In the genomic region with DNA sequence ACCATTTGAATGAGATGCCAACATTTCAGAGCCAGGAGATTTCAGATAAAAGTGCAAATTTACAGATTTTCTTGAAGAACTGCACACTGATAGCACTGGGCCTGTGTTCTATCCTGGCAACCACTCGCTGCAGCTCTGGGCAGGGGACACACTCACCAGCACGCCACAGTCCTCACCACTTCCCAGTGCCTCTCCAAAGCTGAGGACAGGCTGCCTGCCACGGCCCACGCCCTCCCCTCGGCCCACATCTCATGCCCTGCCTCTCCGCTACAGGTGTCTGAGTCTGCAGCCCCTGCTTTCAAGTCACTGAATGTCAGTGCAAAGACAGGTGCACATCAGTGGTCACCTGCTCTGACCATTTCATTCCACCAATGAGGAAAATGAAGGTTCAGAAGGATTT, we compare ENCODE assay signal across 24 cellular contexts. TPM values are rescaled to one million over a fixed set of nuclear protein-coding genes. Genes with fewer than 3 reads are reported as not detected.
DNase-seq lines count a peak whose midpoint lies in the region; FAIRE-seq and TF ChIP-seq lines count a peak whose summit lies in the region.
"Had no signal": no experiment of that assay in that cellular context is flagged by ENCODE, and none has a peak within 500 bp of the region (broad histone marks: within the 10 kb centered on the region; RNA-seq: fewer than 3 reads in every experiment).

No MANE protein-coding gene starts in this region.

- H3K23me2 ChIP-seq in H1 (ENCODE audit: low read depth, low read length): no peaks in the 10 kb centered on the region

- H3K4me3 ChIP-seq in Peyer's patch (no peak overlapping the region), H1 (ENCODE audit: extremely low read depth in 1 of 4, insufficient read depth in 2 of 4, low read depth in 3 of 4, low read length in 4 of 4) (no peak overlapping the region), neuronal stem cell (ENCODE audit: low read length in 2 of 2) (peak overlapping the region in 1 of 2 donors; percentile 35), vagina (no peak overlapping the region)
- H3K4me3 ChIP-seq: SK-N-MC had no signal

- H3K4ac ChIP-seq in H1 (replicated peaks; ENCODE audit: insufficient read length, low read depth, low read length) (no peak overlapping the region), neuronal stem cell (ENCODE audit: low read length) (no peak overlapping the region)

- H4K91ac ChIP-seq in H1 (replicated peaks; ENCODE audit: insufficient read length, low read length) (no peak overlapping the region), neuronal stem cell (ENCODE audit: low read depth, low read length, poor library complexity) (no peak overlapping the region)

- intact Hi-C loops in vagina (cut with DNase I): no loop called here

- H3K36me3 ChIP-seq in Peyer's patch (no peaks in the 10 kb centered on the region), H1 (ENCODE audit: control insufficient read depth in 2 of 4, insufficient read depth in 4 of 4, low read length in 3 of 4) (no peaks in the 10 kb centered on the region; a peak in 1 of 8 replicates), neuronal stem cell (replicated peaks in 1 of 2; ENCODE audit: control insufficient read depth in 2 of 2, insufficient read depth in 2 of 2, low read length in 2 of 2) (peaks cover 5 to 9% of the 10 kb centered on the region in 2 donors), vagina (no peaks in the 10 kb centered on the region)

- no peak overlapping the region for H3K56ac ChIP-seq in H1 (replicated peaks; ENCODE audit: insufficient read length, low read depth, low read length)

- H3K4me1 ChIP-seq in Peyer's patch (peaks cover 0 to 8% (median 0%) of the 10 kb centered on the region in 4 donors), H1 (replicated peaks in 1 of 4; ENCODE audit: control insufficient read depth in 3 of 4, insufficient read depth in 4 of 4, low read length in 3 of 4) (peaks cover 4 to 10% (median 5%) of the 10 kb centered on the region in 4 experiments; a peak in 6 of 7 replicates), neuronal stem cell (ENCODE audit: control insufficient read depth in 2 of 2, insufficient read depth in 1 of 2, low read depth in 1 of 2, low read length in 2 of 2) (peaks cover 0 to 4% of the 10 kb centered on the region in 2 donors), vagina (peaks cover 52% of the 10 kb centered on the region)

- H4K5ac ChIP-seq in H1 (ENCODE audit: insufficient read length, low read depth, low read length): peak overlapping the region; percentile 10

- DNase-seq in Peyer's patch: no peak
- DNase-seq in H1 (ENCODE audit: low read depth in 1 of 2, low spot score in 2 of 2): no peak
- DNase-seq in neuronal stem cell (ENCODE audit: low spot score): no peak
- no peak for DNase-seq in vagina (ENCODE audit: extremely low spot score in 2 of 2)
- no peak for DNase-seq in superior temporal gyrus (ENCODE audit: extremely low spot score)
- DNase-seq in COR-L47 (lab: John Stamatoyannopoulos, UW): no peak
- no peak for DNase-seq in putamen (ENCODE audit: low spot score)
- DNase-seq: Calu3; CD8-positive, alpha-beta memory T cell; DMS79 treated with DMSO at 0.1 percent for 48 hours; Karpas-422; NCI-H1092 treated with DMSO at 0.1 percent for 48 hours; NCI-H1436; NCI-H187; NCI-H2081 treated with DMSO at 0.1 percent for 48 hours; NCI-H2171 treated with DMSO at 0.1 percent for 48 hours; NCI-H446; NCI-H526; SIG-M5 had no signal

- H3K79me2 ChIP-seq in H1 (ENCODE audit: control insufficient read depth in 1 of 2, insufficient read depth in 2 of 2, low read length in 2 of 2): no peaks in the 10 kb centered on the region; a peak in 1 of 4 replicates

- TF ChIP-seq POLR2A in Peyer's patch (IDR thresholded peaks at IDR 0.05): no peak
- TF ChIP-seq POLR2A in H1 (IDR thresholded peaks at IDR 0.05; ENCODE audit: control extremely low read depth in 1 of 2, low read depth in 2 of 2, low read length in 2 of 2): no peak
- TF ChIP-seq POLR2A in vagina (IDR thresholded peaks at IDR 0.05): no peak

- H2BK15ac ChIP-seq in H1 (ENCODE audit: low read length): no peak overlapping the region
- H2BK15ac ChIP-seq in neuronal stem cell (ENCODE audit: low read length): no peak overlapping the region

- H2AFZ ChIP-seq in H1 (ENCODE audit: low read length): no peak overlapping the region
- no peak overlapping the region for H2AFZ ChIP-seq in neuronal stem cell (ENCODE audit: low read length)

- H3K27me3 ChIP-seq in Peyer's patch (no peaks in the 10 kb centered on the region), H1 (replicated peaks in 1 of 4; ENCODE audit: control insufficient read depth in 3 of 4, extremely low read depth in 1 of 4, insufficient read depth in 3 of 4, low read length in 3 of 4) (no peaks in the 10 kb centered on the region), neuronal stem cell (ENCODE audit: control insufficient read depth in 3 of 3, insufficient read depth in 3 of 3, low read depth in 1 of 3, low read length in 3 of 3) (no peaks in the 10 kb centered on the region), vagina (no peaks in the 10 kb centered on the region)

- H3K9ac ChIP-seq in H1 (replicated peaks in 1 of 4; ENCODE audit: extremely low read depth in 1 of 4, low read depth in 3 of 4, low read length in 3 of 4): no peak overlapping the region; a peak in 1 of 7 replicates
- no peak overlapping the region for H3K9ac ChIP-seq in neuronal stem cell (ENCODE audit: low read depth, low read length, poor library complexity)

- H2BK5ac ChIP-seq in H1 (ENCODE audit: low read depth, low read length) (no peak overlapping the region), neuronal stem cell (ENCODE audit: low read length) (no peak overlapping the region)

- H3K18ac ChIP-seq in H1 (ENCODE audit: extremely low read depth, low read length): no peak overlapping the region
- H3K18ac ChIP-seq in neuronal stem cell (ENCODE audit: low read length): peak overlapping the region; percentile 5

- H2BK12ac ChIP-seq in H1 (ENCODE audit: low read depth, low read length) (no peak overlapping the region), neuronal stem cell (ENCODE audit: low read length) (no peak overlapping the region)

- H3K4me2 ChIP-seq in H1 (ENCODE audit: insufficient read depth in 1 of 2, low read depth in 2 of 2, low read length in 2 of 2) (no peak overlapping the region), neuronal stem cell (ENCODE audit: insufficient read depth, low read length, poor library complexity, severe bottlenecking) (no peak overlapping the region)

- 87% methylated on average over 6 of the region's 6 CpGs; no CpG with 5 or more reads in 1 of the 2 experiments for WGBS in H1 (ENCODE audit: extremely low coverage in 1 of 2, insufficient coverage in 1 of 2, insufficient read length in 1 of 2, insufficient replicate concordance in 2 of 2, low coverage in 1 of 2, low lambda C conversion rate in 2 of 2, missing lambda C conversion rate in 1 of 2), 2 experiments
- no CpG with 5 or more reads among the region's 6 CpGs for WGBS in neuronal stem cell (ENCODE audit: extremely low coverage in 2 of 2, insufficient read length in 2 of 2, insufficient replicate concordance in 1 of 2), 2 donors

- POLR2A ChIA-PET in H1 (lab: Charles Lee; ENCODE audit: partially characterized antibody): interaction anchor here (1.2 kb wide), 1 partner anchor 8 kb away, joined by 3 read pairs; no protein-coding TSS in a partner anchor

- H3K23ac ChIP-seq in H1 (ENCODE audit: insufficient read length): no peak overlapping the region
- no peak overlapping the region for H3K23ac ChIP-seq in neuronal stem cell (ENCODE audit: low read depth, low read length, poor library complexity)

- TF ChIP-seq EP300 in H1 (IDR thresholded peaks at IDR 0.05; ENCODE audit: borderline replicate concordance in 1 of 2, low read depth in 2 of 2, low read length in 2 of 2): no peak

- no peak overlapping the region for H2BK120ac ChIP-seq in H1 (replicated peaks; ENCODE audit: low read depth, low read length)
- H2BK120ac ChIP-seq in neuronal stem cell (ENCODE audit: low read depth, low read length): no peak overlapping the region

- H4K8ac ChIP-seq in H1 (ENCODE audit: extremely low read depth, insufficient read depth, low read length) (no peak overlapping the region), neuronal stem cell (ENCODE audit: low read depth, low read length) (no peak overlapping the region)

- CTCF ChIA-PET in H1 (lab: Charles Lee; ENCODE audit: partially characterized antibody): no interaction called here

- peaks cover 0 to 2% of the 10 kb centered on the region in 2 experiments for H4K20me1 ChIP-seq in H1 (replicated peaks in 1 of 2; ENCODE audit: control insufficient read depth in 1 of 2, insufficient read depth in 2 of 2, low read length in 2 of 2)

- no peak for TF ChIP-seq RAD21 in H1 (IDR thresholded peaks at IDR 0.05 in 1 of 2, conservative IDR thresholded peaks at IDR 0.05 in 1 of 2; ENCODE audit: low read depth in 2 of 2, low read length in 2 of 2)

- no peaks in the 10 kb centered on the region for H3K9me3 ChIP-seq in Peyer's patch
- no peaks in the 10 kb centered on the region for H3K9me3 ChIP-seq in H1 (ENCODE audit: insufficient read depth in 2 of 2, low read depth in 1 of 2, low read length in 1 of 2)
- no peaks in the 10 kb centered on the region for H3K9me3 ChIP-seq in neuronal stem cell (replicated peaks in 1 of 2; ENCODE audit: control insufficient read depth in 2 of 2, insufficient read depth in 1 of 2, low read depth in 1 of 2, low read length in 2 of 2)
- H3K9me3 ChIP-seq in vagina: no peaks in the 10 kb centered on the region

- H2AK5ac ChIP-seq in H1 (ENCODE audit: low read depth, low read length): no peak overlapping the region
- H2AK5ac ChIP-seq in neuronal stem cell (ENCODE audit: low read depth, low read length): no peak overlapping the region

- H3K27ac ChIP-seq in Peyer's patch: peak overlapping the region in 3 of 4 donors; percentile 38 to 57 (median 52)
- no peak overlapping the region for H3K27ac ChIP-seq in H1 (ENCODE audit: low read depth, low read length)
- no peak overlapping the region for H3K27ac ChIP-seq in neuronal stem cell (replicated peaks; ENCODE audit: low read length)
- peak overlapping the region; percentile 80 for H3K27ac ChIP-seq in vagina
- H3K27ac ChIP-seq: C4-2B, HL-60, SK-N-MC had no signal

- H2BK20ac ChIP-seq in H1 (ENCODE audit: low read length): no peak overlapping the region

- FAIRE-seq in H1 (lab: Jason Lieb, UNC): no peak
- FAIRE-seq: GM18507, H54 had no signal

- TF ChIP-seq CTCF in Peyer's patch (IDR thresholded peaks at IDR 0.05) (no peak), H1 (IDR thresholded peaks at IDR 0.05; ENCODE audit: control extremely low read depth in 1 of 3, insufficient read depth in 1 of 3, low read depth in 1 of 3, low read length in 3 of 3) (no peak), vagina (IDR thresholded peaks at IDR 0.05) (no peak)

- H3K79me1 ChIP-seq in H1 (ENCODE audit: low read depth, low read length) (peaks cover 6% of the 10 kb centered on the region; the same call in 1 of the 2 replicates), neuronal stem cell (ENCODE audit: low read depth, low read length) (no peaks in the 10 kb centered on the region)

- no peak overlapping the region for H3K14ac ChIP-seq in H1 (ENCODE audit: insufficient read length)
- H3K14ac ChIP-seq in neuronal stem cell (ENCODE audit: low read length): no peak overlapping the region

RNA-seq across cellular contexts. Expression of a gene that starts 12.7 kb away (rescaled TPM):
- total RNA-seq in Peyer's patch (10 to 100 TPM; 23.1 to 92.4 (median 59.9) TPM), vagina (32.7 TPM)
- total RNA-seq in H1 (2021; fragmentation: NEBNext Ultra II Directional; extraction: Animal tissue kit (Norgen Biotek cat#: 25700)): 28.7 and 30.6 TPM in 2 replicates
- 29.6 and 31.2 TPM in 2 replicates for polyA plus RNA-seq in H1 (2011; rRNA removed)
- polyA plus RNA-seq in H1 (2011; cell fraction: cytosol; rRNA removed): 29.9 TPM
- 44.5 TPM for polyA plus RNA-seq in H1 (2011; cell fraction: nucleus; rRNA removed)
- 24.6 to 27.2 TPM (median 26.2 TPM) in 4 replicates for polyA plus RNA-seq in H1 (2012, experiment 1 of 2)
- polyA plus RNA-seq in H1 (2012, experiment 2 of 2): 16.1 TPM
- 18.8 TPM for polyA plus RNA-seq in H1 (2013, experiment 1 of 2)
- polyA plus RNA-seq in H1 (2013, experiment 2 of 2): 18.6 TPM
- 44.3 and 47.6 TPM in 2 replicates for polyA minus RNA-seq in H1 (2011; rRNA and poly(A)+ RNA removed)
- 20.4 TPM for polyA minus RNA-seq in H1 (2011; cell fraction: cytosol; rRNA and poly(A)+ RNA removed)
- polyA minus RNA-seq in H1 (2011; cell fraction: nucleus; rRNA and poly(A)+ RNA removed): 32.1 TPM
- 24.5 TPM for polyA plus RNA-seq in neuronal stem cell (2013, experiment 1 of 2)
- 24.3 TPM for polyA plus RNA-seq in neuronal stem cell (2013, experiment 2 of 2)

Comparison
In these comparisons a context has a peak if more than half of its experiments do, and no peak if none do; other contexts are left out.
1. H3K27ac ChIP-seq: peak in Peyer's patch (3 of 4) and vagina (single experiment); none in H1 (single experiment) and neuronal stem cell (single experiment).